ENCODE assay signal across 29 cellular contexts in genomic region chr2:190876641-190877040, GRCh38.
"Had no signal": no experiment of that assay in that cellular context is flagged by ENCODE, and none has a peak within 500 bp of the region (broad histone marks: within the 10 kb centered on the region; RNA-seq: fewer than 3 reads in every experiment).

No MANE protein-coding gene starts in this region.

- H3K9me3 ChIP-seq: esophagus muscularis mucosa, gastroesophageal sphincter had no signal

- H3K9me3 Mint-ChIP-seq: activated B cell treated with CpG ODN at 0.5 μM for 24 hours; activated CD8-positive, alpha-beta T cell treated with anti-CD3 and anti-CD28 coated beads for 36 hours; activated naive CD4-positive, alpha-beta T cell treated with anti-CD3 and anti-CD28 coated beads, Interleukin-2, amount 50 U/mL, for 72 hours; activated naive CD8-positive, alpha-beta T cell treated with anti-CD3 and anti-CD28 coated beads, Interleukin-2, amount 10 ng/mL, durations not matched to agents 7 days and 5 days; activated T-cell treated with anti-CD3 and anti-CD28 coated beads, Interleukin-2, amount 50 U/mL, for 4 hours; central memory CD8-positive, alpha-beta T cell; T-helper 2 cell treated with Interferon-gamma antibody and Interleukin-4, amounts not matched to agents 5 μg/mL and 100 μg/mL, for 36 hours had no signal

- H3K27me3 Mint-ChIP-seq: activated B cell treated with CpG ODN at 0.5 μM for 24 hours; activated CD8-positive, alpha-beta T cell treated with anti-CD3 and anti-CD28 coated beads for 36 hours; activated naive CD8-positive, alpha-beta T cell treated with anti-CD3 and anti-CD28 coated beads, Interleukin-2, amount 10 ng/mL, durations not matched to agents 7 days and 5 days; central memory CD8-positive, alpha-beta T cell; dendritic cell treated with granulocyte-macrophage colony-stimulating factor and Interleukin-4, amounts not matched to agents 40 ng/mL and 50 ng/mL, for 4 days; T-helper 17 cell had no signal

- DNase-seq: activated B cell treated with CpG ODN at 0.5 μM for 24 hours; activated CD4-positive, alpha-beta T cell treated with anti-CD3 and anti-CD28 coated beads for 48 hours; activated CD4-positive, alpha-beta T cell treated with anti-CD3 and anti-CD28 coated beads, Interleukin-2, amount 50 U/mL, for 1 hour; activated CD4-positive, alpha-beta T cell treated with anti-CD3 and anti-CD28 coated beads, Interleukin-2, amount 50 U/mL, for 48 hours; activated CD8-positive, alpha-beta memory T cell treated with anti-CD3 and anti-CD28 coated beads for 24 hours; activated gamma-delta T cell; activated naive CD4-positive, alpha-beta T cell; activated naive CD8-positive, alpha-beta T cell treated with anti-CD3 and anti-CD28 coated beads, Interleukin-2, amount 10 ng/mL, durations not matched to agents 7 days and 5 days; activated T-cell treated with anti-CD3 and anti-CD28 coated beads, Interleukin-2, amount 50 U/mL, for 4 hours; brain microvascular endothelial cell; dorsolateral prefrontal cortex; endodermal cell; erythroblast; foreskin melanocyte; T-helper 17 cell; T1000; WERI-Rb-1 had no signal

- H3K4me3 ChIP-seq: coronary artery, dorsolateral prefrontal cortex, esophagus muscularis mucosa, gastroesophageal sphincter had no signal

- H3K27ac ChIP-seq: brain microvascular endothelial cell, dorsolateral prefrontal cortex, esophagus muscularis mucosa, gastroesophageal sphincter, WERI-Rb-1 had no signal

- H3K36me3 ChIP-seq: brain microvascular endothelial cell, esophagus muscularis mucosa, gastroesophageal sphincter, WERI-Rb-1 had no signal

- H3K36me3 Mint-ChIP-seq: activated naive CD8-positive, alpha-beta T cell treated with anti-CD3 and anti-CD28 coated beads, Interleukin-2, amount 10 ng/mL, durations not matched to agents 7 days and 5 days had no signal

- FAIRE-seq: astrocyte, bronchial epithelial cell had no signal

- H3K4me3 Mint-ChIP-seq: activated naive CD4-positive, alpha-beta T cell treated with anti-CD3 and anti-CD28 coated beads, Interleukin-2, amount 10 ng/mL, durations not matched to agents 7 days and 5 days; activated T-cell treated with anti-CD3 and anti-CD28 coated beads, Interleukin-2, amount 50 U/mL, for 4 hours; central memory CD8-positive, alpha-beta T cell; dendritic cell treated with granulocyte-macrophage colony-stimulating factor and Interleukin-4, amounts not matched to agents 40 ng/mL and 50 ng/mL, for 4 days; endodermal cell had no signal

- ATAC-seq: activated CD4-positive, CD25-positive, alpha-beta regulatory T cell treated with anti-CD3 and anti-CD28 coated beads, Interleukin-2, amount 50 U/mL, for 24 hours; activated CD8-positive, alpha-beta T cell treated with anti-CD3 and anti-CD28 coated beads for 36 hours; activated naive CD4-positive, alpha-beta T cell treated with anti-CD3 and anti-CD28 coated beads, Interleukin-2, amount 50 U/mL, for 72 hours; activated T-cell treated with anti-CD3 and anti-CD28 coated beads, Interleukin-2, amount 50 U/mL, for 4 hours; gastroesophageal sphincter had no signal

- H3K27ac Mint-ChIP-seq: activated naive CD4-positive, alpha-beta T cell treated with anti-CD3 and anti-CD28 coated beads, Interleukin-2, amount 10 ng/mL, durations not matched to agents 7 days and 5 days; dendritic cell treated with granulocyte-macrophage colony-stimulating factor and Interleukin-4, amounts not matched to agents 40 ng/mL and 50 ng/mL, for 4 days; endodermal cell had no signal

- H3K27me3 ChIP-seq: brain microvascular endothelial cell, dorsolateral prefrontal cortex, esophagus muscularis mucosa, gastroesophageal sphincter had no signal
